In the genomic region with DNA sequence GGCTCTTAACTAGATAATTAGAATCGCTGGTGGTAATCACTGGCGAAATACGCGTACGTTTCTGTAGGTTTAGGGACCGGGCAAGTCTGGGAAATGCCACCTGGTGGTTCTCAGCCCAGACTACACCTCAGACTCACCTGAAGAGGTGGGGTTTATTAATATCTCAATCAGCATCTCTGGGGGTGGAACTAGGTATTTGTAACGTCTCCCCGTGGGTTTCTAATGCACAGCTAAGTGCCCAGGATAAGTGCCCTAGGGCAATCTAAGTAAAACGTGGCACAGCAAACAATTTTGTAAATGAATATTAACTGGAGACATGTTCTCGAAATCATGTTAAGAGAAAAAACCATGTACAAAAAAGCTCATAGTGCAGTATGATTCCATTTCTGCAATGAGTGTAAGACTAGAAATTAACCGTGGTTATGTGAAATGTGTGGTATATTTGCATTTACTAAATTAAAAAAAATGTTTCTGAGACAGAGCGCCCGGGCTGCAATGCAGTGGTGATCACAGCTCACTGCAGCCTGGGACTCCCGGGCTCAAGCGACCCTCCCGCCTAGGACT, we compare ENCODE assay signal across 8 cellular contexts. TPM values are rescaled to one million over a fixed set of nuclear protein-coding genes. Genes with fewer than 3 reads are reported as not detected.
A peak's percentile ranks its signal among the peaks of the same experiment; 100 is the strongest.
DNase-seq lines count a peak whose midpoint lies in the region; ATAC-seq and TF ChIP-seq lines count a peak whose summit lies in the region.

No MANE protein-coding gene starts in this region.

- H3K27me3 Mint-ChIP-seq in activated naive CD8-positive, alpha-beta T cell treated with anti-CD3 and anti-CD28 coated beads, Interleukin-2, amount 50 U/mL, for 24 hours, result no peaks in the 10 kb centered on the region

- no peaks in the 10 kb centered on the region for H3K36me3 ChIP-seq in hepatocyte (replicated peaks; ENCODE audit: insufficient read depth, low read depth)
- H3K36me3 ChIP-seq in skeletal muscle tissue (ENCODE audit: control insufficient read depth in 3 of 3, insufficient read depth in 3 of 3, low read length in 3 of 3), result peaks cover 0 to 2% (median 0%) of the 10 kb centered on the region in 3 donors

- H4K20me1 ChIP-seq in hepatocyte (ENCODE audit: insufficient read depth, poor library complexity, severe bottlenecking), result peaks cover 12% of the 10 kb centered on the region

- peak overlapping the region; percentile 84 for H3K27ac ChIP-seq in hepatocyte
- peak overlapping the region; percentile 87 for H3K27ac ChIP-seq in skeletal muscle tissue (ENCODE audit: low read depth, low read length)

- CTCF ChIA-PET in AG04449 (lab: Yijun Ruan, JAX), result interaction anchor here (0.8 to 3.5 kb wide), 5 partner anchors 8 to 239 kb away, joined by 3 to 15 read pairs (median 3); no protein-coding TSS in a partner anchor

- peak overlapping the region; percentile 93 for H3K4me3 ChIP-seq in AG04449 (ENCODE audit: low read depth, low read length)
- peak overlapping the region; percentile 37 for H3K4me3 ChIP-seq in hepatocyte
- H3K4me3 ChIP-seq in skeletal muscle tissue (ENCODE audit: low read length in 3 of 3), result peak overlapping the region; percentile 74 to 90 (median 84)

- H3K4me1 ChIP-seq in hepatocyte (ENCODE audit: insufficient read depth), result peaks cover 15% of the 10 kb centered on the region
- peaks cover 18 to 26% (median 22%) of the 10 kb centered on the region in 3 donors for H3K4me1 ChIP-seq in skeletal muscle tissue (ENCODE audit: control insufficient read depth in 3 of 3, insufficient read depth in 3 of 3, low read length in 3 of 3)

- TF ChIP-seq CTCF in AG04449 (IDR thresholded peaks at IDR 0.05; ENCODE audit: insufficient read depth, low read length, missing control alignments) (no peak), hepatocyte (IDR thresholded peaks at IDR 0.05; ENCODE audit: poor library complexity) (peak; percentile 48)

- H3K9me3 Mint-ChIP-seq in activated naive CD8-positive, alpha-beta T cell treated with anti-CD3 and anti-CD28 coated beads, Interleukin-2, amount 50 U/mL, for 24 hours, result no peaks in the 10 kb centered on the region

- peak overlapping the region; percentile 94 for H3K4me3 Mint-ChIP-seq in activated naive CD8-positive, alpha-beta T cell treated with anti-CD3 and anti-CD28 coated beads, Interleukin-2, amount 50 U/mL, for 24 hours

- H3K9ac ChIP-seq in skeletal muscle tissue (ENCODE audit: low read depth in 1 of 3, low read length in 3 of 3), result peak overlapping the region; percentile 59 to 82 (median 77)

- H3K36me3 Mint-ChIP-seq in activated naive CD8-positive, alpha-beta T cell treated with anti-CD3 and anti-CD28 coated beads, Interleukin-2, amount 50 U/mL, for 24 hours (ENCODE audit: low read depth), result peaks cover 11% of the 10 kb centered on the region

- 7% methylated on average over 16 of the region's 16 CpGs for WGBS in hepatocyte (ENCODE audit: low lambda C conversion rate, missing lambda C conversion rate)

- H3K9me2 ChIP-seq in hepatocyte (replicated peaks; ENCODE audit: insufficient read depth), result no peaks in the 10 kb centered on the region

- peak overlapping the region; percentile 82 for H2AFZ ChIP-seq in hepatocyte

- peak overlapping the region; percentile 91 for H3K27ac Mint-ChIP-seq in activated naive CD8-positive, alpha-beta T cell treated with anti-CD3 and anti-CD28 coated beads, Interleukin-2, amount 50 U/mL, for 24 hours

- H3K4me1 Mint-ChIP-seq in activated naive CD8-positive, alpha-beta T cell treated with anti-CD3 and anti-CD28 coated beads, Interleukin-2, amount 50 U/mL, for 24 hours, result peaks cover 45% of the 10 kb centered on the region

- ATAC-seq in GM18858 (IDR thresholded peaks at IDR 0.05; ENCODE audit: unreplicated experiment) (peak; percentile 55), HG03060 (IDR thresholded peaks at IDR 0.05; ENCODE audit: low read depth, unreplicated experiment) (peak; percentile 29)
- peak; percentile 52 for ATAC-seq in activated naive CD8-positive, alpha-beta T cell treated with anti-CD3 and anti-CD28 coated beads, Interleukin-2, amount 50 U/mL, for 24 hours

- DNase-seq in AG04449 (ENCODE audit: low read depth, low spot score) (no peak), NCI-H2196 treated with DMSO at 0.1 percent for 48 hours (lab: John Stamatoyannopoulos, UW; ENCODE audit: unreplicated experiment) (peak; percentile 42), hepatocyte (ENCODE audit: low spot score) (peak; percentile 75), inferior parietal cortex (ENCODE audit: extremely low spot score) (no peak)
- peak; percentile 4 for DNase-seq in activated naive CD8-positive, alpha-beta T cell treated with anti-CD3 and anti-CD28 coated beads, Interleukin-2, amount 50 U/mL, for 24 hours

- H3K79me2 ChIP-seq in hepatocyte, result peaks cover 38% of the 10 kb centered on the region

- H3K9me3 ChIP-seq in hepatocyte (ENCODE audit: low read depth) (no peaks in the 10 kb centered on the region), skeletal muscle tissue (ENCODE audit: control insufficient read depth in 3 of 3, low read length in 3 of 3) (no peaks in the 10 kb centered on the region)

- H3K27me3 ChIP-seq in hepatocyte (no peaks in the 10 kb centered on the region), skeletal muscle tissue (ENCODE audit: control insufficient read depth in 3 of 3, insufficient read depth in 3 of 3, low read length in 3 of 3) (no peaks in the 10 kb centered on the region)

- POLR2A ChIA-PET in AG04449 (lab: Yijun Ruan, JAX), result no interaction called here

- peak overlapping the region; percentile 87 for H3K4me2 ChIP-seq in hepatocyte

RNA-seq across cellular contexts. Expression of a gene that starts 0.8 kb away (rescaled TPM):
- 55.8 and 61.8 TPM in 2 replicates for total RNA-seq in hepatocyte
- 57.3 and 57.7 TPM in 2 replicates for polyA plus RNA-seq in hepatocyte
- total RNA-seq in skeletal muscle tissue, result 19.8 TPM

RNA-seq across cellular contexts. Expression of a gene that starts 56.6 kb away (rescaled TPM):
- total RNA-seq in hepatocyte (60.3 and 60.7 TPM in 2 replicates), skeletal muscle tissue (43.3 TPM)
- 64.6 and 66.0 TPM in 2 replicates for polyA plus RNA-seq in hepatocyte

Comparison
In these comparisons a context has a peak if more than half of its experiments do, and no peak if none do; other contexts are left out.
1. DNase-seq: peak in NCI-H2196 treated with DMSO at 0.1 percent for 48 hours (single experiment), activated naive CD8-positive, alpha-beta T cell treated with anti-CD3 and anti-CD28 coated beads, Interleukin-2, amount 50 U/mL, for 24 hours (single experiment) and hepatocyte (single experiment); none in AG04449 (single experiment) and inferior parietal cortex (single experiment).
2. H3K4me3 ChIP-seq: peak in every context shown above with its lines; median percentile 93 in AG04449; 84 in skeletal muscle tissue; 37 in hepatocyte.
3. Peak in every context shown above with its lines, with median percentiles within 50 percentile points of each other: ATAC-seq.